In genomic region chr16:22207715-22208360, GRCh38 we compare ENCODE assay signal across 8 cellular contexts. TPM values are rescaled to one million over a fixed set of nuclear protein-coding genes. Genes with fewer than 3 reads are reported as not detected.
DNase-seq lines count a peak whose midpoint lies in the region; ATAC-seq and TF ChIP-seq lines count a peak whose summit lies in the region.

No MANE protein-coding gene starts in this region.

- H3K36me3 Mint-ChIP-seq in brain (peaks cover 28% of the 10 kb centered on the region), mesothelial cell of epicardium (peaks cover 3% of the 10 kb centered on the region)

- DNase-seq in HFF-Myc (ENCODE audit: extremely low read depth, low read depth) (no peak), mesothelial cell of epicardium (ENCODE audit: low spot score in 2 of 2, unreplicated experiment in 2 of 2) (no peak), pons (ENCODE audit: low spot score) (no peak), NCI-H524 (lab: John Stamatoyannopoulos, UW) (no peak)

- H3K4me1 Mint-ChIP-seq in brain (peaks cover 45% of the 10 kb centered on the region), mesothelial cell of epicardium (peaks cover 14% of the 10 kb centered on the region)

- H3K4me3 ChIP-seq in HFF-Myc (replicated peaks; ENCODE audit: low read depth, low read length), result peak overlapping the region; percentile 63

- H3K4me3 Mint-ChIP-seq in brain (peak overlapping the region; percentile 95 to 98 (median 96)), mesothelial cell of epicardium (peak overlapping the region; percentile 89)

- H3K27ac ChIP-seq in 22Rv1, result peak overlapping the region; percentile 78

- H3K9me3 Mint-ChIP-seq in brain (peaks cover 0 to 5% (median 0%) of the 10 kb centered on the region in 5 experiments), mesothelial cell of epicardium (no peaks in the 10 kb centered on the region)

- H3K27me3 Mint-ChIP-seq in brain, result peaks cover 15% of the 10 kb centered on the region
- H3K27me3 Mint-ChIP-seq in mesothelial cell of epicardium (ENCODE audit: low read depth), result no peaks in the 10 kb centered on the region

- TF ChIP-seq CTCF in 22Rv1 (IDR thresholded peaks at IDR 0.05) (no peak), HFF-Myc (IDR thresholded peaks at IDR 0.05; ENCODE audit: low read depth, low read length, missing control alignments) (no peak), brain (conservative IDR thresholded peaks at IDR 0.05) (no peak), mesothelial cell of epicardium (IDR thresholded peaks at IDR 0.05; ENCODE audit: unreplicated experiment) (no peak)

- ATAC-seq in GM19023 (IDR thresholded peaks at IDR 0.05; ENCODE audit: unreplicated experiment) (no peak), GM18858 (IDR thresholded peaks at IDR 0.05; ENCODE audit: unreplicated experiment) (no peak)

- H3K27ac Mint-ChIP-seq in brain, result peak overlapping the region; percentile 84 to 99 (median 95)
- H3K27ac Mint-ChIP-seq in mesothelial cell of epicardium, result no peak overlapping the region

RNA-seq across cellular contexts. Expression of gene EEF2K, which starts 1.8 kb away (rescaled TPM):
- 2.7 TPM for polyA plus RNA-seq in brain (ENCODE audit: insufficient read depth, low read depth, low replicate concordance)
- 20.4 to 22.1 TPM (median 21.4 TPM) in 3 replicates for total RNA-seq in mesothelial cell of epicardium

RNA-seq across cellular contexts. Expression of gene SDR42E2, which starts 45.5 kb away (rescaled TPM):
- polyA plus RNA-seq in brain (ENCODE audit: insufficient read depth, low read depth, low replicate concordance), result not detected
- 0.09 TPM in 2 of 3 replicates, not detected in the other for total RNA-seq in mesothelial cell of epicardium
